In genomic region chr1:39753132-39754025, GRCh38 we compare ENCODE assay signal across 25 cellular contexts. TPM values are rescaled to one million over a fixed set of nuclear protein-coding genes. Genes with fewer than 3 reads are reported as not detected.
DNase-seq lines count a peak whose midpoint lies in the region; ATAC-seq and TF ChIP-seq lines count a peak whose summit lies in the region.
"Had no signal": no experiment of that assay in that cellular context is flagged by ENCODE, and none has a peak within 500 bp of the region (broad histone marks: within the 10 kb centered on the region; RNA-seq: fewer than 3 reads in every experiment).

No MANE protein-coding gene starts in this region.

- intact Hi-C loops in CD4-positive, alpha-beta T cell (cut with DNase I, micrococcal nuclease): no loop called here

- no peaks in the 10 kb centered on the region for H3K9me3 ChIP-seq in CD4-positive, alpha-beta T cell (ENCODE audit: control insufficient read depth, low read length)
- H3K9me3 ChIP-seq: heart right ventricle, left ventricle myocardium inferior, sigmoid colon had no signal

- H3K4me1 Mint-ChIP-seq in CD4-positive, alpha-beta T cell (ENCODE audit: low read depth): no peaks in the 10 kb centered on the region
- H3K4me1 Mint-ChIP-seq: activated CD4-positive, alpha-beta T cell treated with anti-CD3 and anti-CD28 coated beads, Interleukin-2, amount 10 ng/mL, durations not matched to agents 7 days and 5 days; activated naive CD8-positive, alpha-beta T cell treated with anti-CD3 and anti-CD28 coated beads, Interleukin-2, amount 10 ng/mL, durations not matched to agents 7 days and 5 days; brain had no signal

- H3K9me3 Mint-ChIP-seq in CD4-positive, alpha-beta T cell: no peaks in the 10 kb centered on the region
- H3K9me3 Mint-ChIP-seq: activated CD4-positive, alpha-beta T cell treated with anti-CD3 and anti-CD28 coated beads, Interleukin-2, amount 10 ng/mL, durations not matched to agents 7 days and 5 days; activated naive CD8-positive, alpha-beta T cell treated with anti-CD3 and anti-CD28 coated beads, Interleukin-2, amount 10 ng/mL, durations not matched to agents 7 days and 5 days; brain; dendritic cell treated with granulocyte-macrophage colony-stimulating factor and Interleukin-4, amounts not matched to agents 40 ng/mL and 50 ng/mL, for 4 days; nephron had no signal

- H3K27ac ChIP-seq in cingulate gyrus (ENCODE audit: low read depth, low read length) (peak overlapping the region; percentile 73), temporal lobe (ENCODE audit: low read depth, low read length) (peak overlapping the region; percentile 75)
- no peak overlapping the region for H3K27ac ChIP-seq in CD4-positive, alpha-beta T cell (ENCODE audit: low read depth, low read length)
- H3K27ac ChIP-seq: left ventricle myocardium inferior, WERI-Rb-1 had no signal

- H3K27ac Mint-ChIP-seq in CD4-positive, alpha-beta T cell: no peak overlapping the region
- H3K27ac Mint-ChIP-seq: activated CD4-positive, alpha-beta T cell treated with anti-CD3 and anti-CD28 coated beads, Interleukin-2, amount 10 ng/mL, durations not matched to agents 7 days and 5 days; activated naive CD8-positive, alpha-beta T cell treated with anti-CD3 and anti-CD28 coated beads, Interleukin-2, amount 10 ng/mL, durations not matched to agents 7 days and 5 days; dendritic cell treated with granulocyte-macrophage colony-stimulating factor and Interleukin-4, amounts not matched to agents 40 ng/mL and 50 ng/mL, for 4 days; nephron had no signal

- TF ChIP-seq CTCF in CD4-positive, alpha-beta T cell (IDR thresholded peaks at IDR 0.05): no peak

- H3K27me3 ChIP-seq in CD4-positive, alpha-beta T cell (ENCODE audit: control insufficient read depth, insufficient read depth, low read length): no peaks in the 10 kb centered on the region
- H3K27me3 ChIP-seq: heart right ventricle, sigmoid colon had no signal

- DNase-seq in G401 (ENCODE audit: low spot score): peak; percentile 14
- peak; percentile 91 for DNase-seq in NCI-H510A (lab: John Stamatoyannopoulos, UW)
- no peak for DNase-seq in CD4-positive, alpha-beta T cell
- DNase-seq in NCI-H774 (lab: John Stamatoyannopoulos, UW): no peak
- DNase-seq: activated CD4-positive, alpha-beta T cell treated with anti-CD3 and anti-CD28 coated beads, Interleukin-2, amount 10 ng/mL, durations not matched to agents 7 days and 5 days; activated CD8-positive, alpha-beta memory T cell treated with anti-CD3 and anti-CD28 coated beads, Interleukin-2, amount 50 U/mL, for 48 hours; activated effector memory CD4-positive, alpha-beta T cell treated with Interleukin-2 at 50 U/mL for 16 hours; activated naive CD8-positive, alpha-beta T cell treated with anti-CD3 and anti-CD28 coated beads, Interleukin-2, amount 10 ng/mL, durations not matched to agents 7 days and 5 days; DMS153; heart right ventricle; KG1; left ventricle myocardium inferior; NCI-H187; RPMI8226; sigmoid colon; stimulated activated CD4-positive, alpha-beta T cell treated with anti-CD3 and anti-CD28 coated beads, Interleukin-15, amount 100 ng/mL, for 24 hours; T-helper 2 cell; WERI-Rb-1 had no signal

- no peak overlapping the region for H3K4me3 Mint-ChIP-seq in CD4-positive, alpha-beta T cell
- H3K4me3 Mint-ChIP-seq: activated CD4-positive, alpha-beta T cell treated with anti-CD3 and anti-CD28 coated beads, Interleukin-2, amount 10 ng/mL, durations not matched to agents 7 days and 5 days; activated naive CD8-positive, alpha-beta T cell treated with anti-CD3 and anti-CD28 coated beads, Interleukin-2, amount 10 ng/mL, durations not matched to agents 7 days and 5 days; brain; dendritic cell treated with granulocyte-macrophage colony-stimulating factor and Interleukin-4, amounts not matched to agents 40 ng/mL and 50 ng/mL, for 4 days; nephron had no signal

- peaks cover 99% of the 10 kb centered on the region for H3K36me3 Mint-ChIP-seq in CD4-positive, alpha-beta T cell (ENCODE audit: low read depth)

- CTCF ChIA-PET in CD4-positive, alpha-beta T cell (lab: Charles Lee): no interaction called here

- no peak for ATAC-seq in CD4-positive, alpha-beta T cell (ENCODE audit: poor library complexity)
- ATAC-seq in GM21529 (IDR thresholded peaks at IDR 0.05; ENCODE audit: unreplicated experiment): no peak
- ATAC-seq: HCT116 had no signal

- in situ Hi-C loops in G401 (cut with HindIII; ENCODE audit: low sequenced_read_pairs): no loop called here

- H3K27me3 Mint-ChIP-seq in CD4-positive, alpha-beta T cell: no peaks in the 10 kb centered on the region
- H3K27me3 Mint-ChIP-seq: activated CD4-positive, alpha-beta T cell treated with anti-CD3 and anti-CD28 coated beads, Interleukin-2, amount 10 ng/mL, durations not matched to agents 7 days and 5 days; activated naive CD8-positive, alpha-beta T cell treated with anti-CD3 and anti-CD28 coated beads, Interleukin-2, amount 10 ng/mL, durations not matched to agents 7 days and 5 days; brain; dendritic cell treated with granulocyte-macrophage colony-stimulating factor and Interleukin-4, amounts not matched to agents 40 ng/mL and 50 ng/mL, for 4 days had no signal

- POLR2A ChIA-PET in CD4-positive, alpha-beta T cell (lab: Charles Lee): no interaction called here

RNA-seq across cellular contexts. Expression of gene PPIE, which starts 14.7 kb away (rescaled TPM):
- 80.4 and 86.0 TPM in 2 replicates for total RNA-seq in G401 (2014; rRNA removed; shearing (Covaris generic))
- total RNA-seq in temporal lobe: 25.3 TPM
- 10 to 100 TPM; 45.0 to 46.7 TPM for total RNA-seq in CD4-positive, alpha-beta T cell

RNA-seq across cellular contexts. Expression of gene OXCT2, which starts 17.8 kb away (rescaled TPM):
- not detected in 2 replicates for total RNA-seq in G401 (2014; rRNA removed; shearing (Covaris generic))
- 0.49 TPM for total RNA-seq in temporal lobe
- total RNA-seq in CD4-positive, alpha-beta T cell: not detected
- total RNA-seq: activated CD4-positive, alpha-beta T cell treated with anti-CD3 and anti-CD28 coated beads, Interleukin-2, amount 10 ng/mL, durations not matched to agents 7 days and 5 days had no signal

RNA-seq across cellular contexts. Expression of gene BMP8B, which starts 35.3 kb away (rescaled TPM):
- 1.4 and 1.8 TPM in 2 replicates for total RNA-seq in G401 (2014; rRNA removed; shearing (Covaris generic))
- 0.49 TPM for total RNA-seq in temporal lobe
- total RNA-seq in CD4-positive, alpha-beta T cell: under 1 TPM in 1 of 2 experiments, not detected in 1; 0.06 TPM

Comparison
In these comparisons a context has a peak if more than half of its experiments do, and no peak if none do; other contexts are left out.
1. DNase-seq: peak in G401 (single experiment) and NCI-H510A (single experiment); none in CD4-positive, alpha-beta T cell (0 of 10) and NCI-H774 (single experiment).